In the genomic region with DNA sequence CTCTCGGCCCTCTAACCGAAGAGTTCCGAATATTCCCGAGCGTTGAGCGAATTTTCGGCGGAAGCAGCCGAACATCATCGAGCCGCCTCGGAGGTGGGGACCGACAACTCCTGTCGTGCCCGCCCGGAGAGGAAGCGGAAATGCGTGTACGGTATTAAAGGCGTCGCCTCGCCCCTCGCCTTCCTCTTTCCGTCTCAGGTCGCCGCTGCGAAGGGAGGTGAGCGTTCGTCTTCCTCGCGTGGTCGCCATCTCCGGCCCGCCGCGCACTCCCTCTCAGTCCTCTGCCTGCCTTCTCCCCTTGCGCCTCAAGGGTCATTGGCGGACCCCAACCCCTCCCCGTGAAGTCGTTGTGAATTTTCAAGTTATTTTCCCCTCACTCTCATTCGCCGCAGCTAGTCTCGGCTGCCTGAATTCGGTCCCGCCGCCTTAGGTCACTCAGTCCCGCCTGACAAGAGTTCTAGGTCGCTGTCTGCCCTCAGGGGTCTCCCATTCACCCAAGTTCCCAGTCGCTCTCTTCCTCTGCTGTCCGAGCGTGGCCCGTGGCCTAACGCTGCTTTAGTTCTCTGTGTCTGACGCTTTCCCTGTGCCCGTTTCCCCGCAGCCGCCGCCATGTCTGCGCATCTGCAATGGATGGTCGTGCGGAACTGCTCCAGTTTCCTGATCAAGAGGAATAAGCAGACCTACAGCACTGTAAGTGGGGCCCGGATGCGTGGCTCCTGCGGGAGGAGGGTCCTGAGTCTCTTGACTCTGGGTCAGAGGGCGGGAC, we compare ENCODE assay signal across 8 cellular contexts. TPM values are rescaled to one million over a fixed set of nuclear protein-coding genes. Genes with fewer than 3 reads are reported as not detected.
DNase-seq lines count a peak whose midpoint lies in the region; ATAC-seq, FAIRE-seq and TF ChIP-seq lines count a peak whose summit lies in the region.

A gene (plus strand): TSS at position 184 of the 766 bp plus-strand sequence. CDS start 426 bp downstream, at position 610.

- TF ChIP-seq POLR2A in GM12891 (IDR thresholded peaks at IDR 0.05; ENCODE audit: low read depth, low read length) (peak; percentile 100), uterus (IDR thresholded peaks at IDR 0.05) (peak; percentile 93 to 98)

- 0 to 1% (median 0%) methylated on average over 63 to 65 of the region's 65 CpGs for WGBS in psoas muscle, 3 donors

- intact Hi-C loops in psoas muscle (cut with DNase I) = loop anchor here (5.0 to 10.0 kb wide), 3 partner anchors 66 to 269 kb away; a partner anchor contains a TSS
- intact Hi-C loops in uterus (cut with DNase I; ENCODE audit: low total_unique reads) = no loop called here

- H3K9me3 ChIP-seq in right atrium auricular region (no peaks in the 10 kb centered on the region), psoas muscle (no peaks in the 10 kb centered on the region), uterus (no peaks in the 10 kb centered on the region)

- no peak for TF ChIP-seq CTCF in right atrium auricular region (IDR thresholded peaks at IDR 0.05)
- TF ChIP-seq CTCF in psoas muscle (IDR thresholded peaks at IDR 0.05) = no peak
- no peak for TF ChIP-seq CTCF in uterus (IDR thresholded peaks at IDR 0.05)

- peak; percentile 92 for DNase-seq in GM12891 (ENCODE audit: insufficient read length, low spot score)
- DNase-seq in NCI-H146 (lab: John Stamatoyannopoulos, UW) = peak; percentile 99
- DNase-seq in T-helper 2 cell = peak; percentile 91 to 99 (median 98)
- DNase-seq in right atrium auricular region (ENCODE audit: low spot score) = peak; percentile 99
- peak; percentile 97 to 99 for DNase-seq in psoas muscle
- peak; percentile 98 to 100 for DNase-seq in uterus

- peak; percentile 97 for FAIRE-seq in GM12891 (lab: Jason Lieb, UNC)

- H3K27ac ChIP-seq in angular gyrus (ENCODE audit: low read depth, low read length) (peak within 1 kb of the TSS; percentile 96), right atrium auricular region (peak within 1 kb of the TSS; percentile 91 to 92), psoas muscle (peak within 1 kb of the TSS; percentile 86), uterus (peak within 1 kb of the TSS; percentile 89 to 97)

- H3K4me1 ChIP-seq in right atrium auricular region (peaks cover 0 to 54% of the 10 kb centered on the region in 2 donors), psoas muscle (peaks cover 32% of the 10 kb centered on the region), uterus (peaks cover 17 to 30% of the 10 kb centered on the region in 2 donors)

- peaks cover 32% of the 10 kb centered on the region for H3K36me3 ChIP-seq in right atrium auricular region
- H3K36me3 ChIP-seq in psoas muscle (ENCODE audit: insufficient read depth in 1 of 2, low read depth in 1 of 2) = peaks cover 8 to 46% of the 10 kb centered on the region in 2 donors
- no peaks in the 10 kb centered on the region for H3K36me3 ChIP-seq in uterus

- no peaks in the 10 kb centered on the region for H3K27me3 ChIP-seq in right atrium auricular region
- no peaks in the 10 kb centered on the region for H3K27me3 ChIP-seq in psoas muscle (ENCODE audit: insufficient read depth in 3 of 3, low read length in 2 of 3)
- H3K27me3 ChIP-seq in uterus = no peaks in the 10 kb centered on the region

- ATAC-seq in HG02763 (IDR thresholded peaks at IDR 0.05; ENCODE audit: unreplicated experiment) (peak; percentile 71), psoas muscle (peak; percentile 90 to 91 (median 90))

- H3K4me3 ChIP-seq in right atrium auricular region (peak within 1 kb of the TSS; percentile 58 to 82), psoas muscle (peak within 1 kb of the TSS; percentile 81), uterus (peak within 1 kb of the TSS; percentile 70 to 86)

TF ChIP-seq in GM12891, 5 proteins besides CTCF, POLR2A, EP300 and RAD21:
- peak; percentile 89 for TF ChIP-seq SPI1 (IDR thresholded peaks at IDR 0.05; ENCODE audit: low read depth, low read length)
- TF ChIP-seq PAX5 (IDR thresholded peaks at IDR 0.05; ENCODE audit: insufficient read depth, low read length, severe bottlenecking) = peak; percentile 16
- peak; percentile 97 for TF ChIP-seq POU2F2 (IDR thresholded peaks at IDR 0.05; ENCODE audit: low read depth, low read length)
- peak; percentile 100 for TF ChIP-seq POLR2AphosphoS5 (IDR thresholded peaks at IDR 0.05; ENCODE audit: low read depth, low read length)
- TF ChIP-seq TAF1 (IDR thresholded peaks at IDR 0.05; ENCODE audit: low read depth, low read length) = peak; percentile 100

RNA-seq across cellular contexts. Expression of the gene that starts here (rescaled TPM):
- 4,426 TPM for polyA plus RNA-seq in GM12891 (2012; ENCODE audit: low read depth, missing spikeins)
- total RNA-seq in right atrium auricular region (100 to 1,000 TPM; 175 to 319 TPM), psoas muscle (100 to 1,000 TPM; 548 to 810 (median 665) TPM), uterus (1,000 to 10,000 TPM in 1 of 4 donors, 100 to 1,000 TPM in 2, 10 to 100 TPM in 1; 20.7 to 1,084 (median 431) TPM)
- 1,000 to 10,000 TPM in 1 of 3 donors, 100 to 1,000 TPM in 2; 547 to 1,362 (median 786) TPM for polyA plus RNA-seq in psoas muscle

Comparison
In these comparisons a context has a peak if more than half of its experiments do, and no peak if none do; other contexts are left out.
1. Peak in every context shown above with its lines: DNase-seq, ATAC-seq, H3K4me3 ChIP-seq and H3K27ac ChIP-seq.